In genomic region chr10:103793920-103794883, GRCh38 we compare ENCODE assay signal across 17 cellular contexts.
DNase-seq lines count a peak whose midpoint lies in the region; ATAC-seq, FAIRE-seq and TF ChIP-seq lines count a peak whose summit lies in the region.
"Had no signal": no experiment of that assay in that cellular context is flagged by ENCODE, and none has a peak within 500 bp of the region (broad histone marks: within the 10 kb centered on the region; RNA-seq: fewer than 3 reads in every experiment).

No MANE protein-coding gene starts in this region.

- H3K4me3 ChIP-seq in A549 (no peak overlapping the region), mesodermal cell (ENCODE audit: extremely low read depth, insufficient read depth, low read length, poor library complexity, severe bottlenecking) (no peak overlapping the region)
- H3K4me3 ChIP-seq: ascending aorta, spleen, vagina had no signal

- no peaks in the 10 kb centered on the region for H3K9me3 Mint-ChIP-seq in WTC11
- H3K9me3 Mint-ChIP-seq: naive B cell had no signal

- H3K27ac ChIP-seq in A549 = peak overlapping the region; percentile 82 to 86
- peak overlapping the region; percentile 29 for H3K27ac ChIP-seq in mesodermal cell (ENCODE audit: low read depth, low read length, severe bottlenecking)
- H3K27ac ChIP-seq: ascending aorta, spleen, vagina had no signal

- peak overlapping the region; percentile 60 for H3K4me2 ChIP-seq in A549

- CTCF ChIA-PET in A549 (lab: Yijun Ruan, JAX) (interaction anchor here (0.6 to 1.5 kb wide), 8 partner anchors 9 to 262 kb away, joined by 3 to 6 read pairs (median 3); no protein-coding TSS in a partner anchor), WTC11 (lab: Charles Lee) (interaction anchor here (0.6 to 1.4 kb wide), 5 partner anchors 20 to 82 kb away, joined by 3 to 5 read pairs (median 3); partner anchors contain the start of gene SH3PXD2A)

- no peaks in the 10 kb centered on the region; the same call in 1 of the 2 replicates for H3K36me3 Mint-ChIP-seq in WTC11
- H3K36me3 Mint-ChIP-seq: naive B cell had no signal

- peak; percentile 2 to 59; a peak in 2 of 5 replicates for TF ChIP-seq RAD21 in A549 (conservative IDR thresholded peaks at IDR 0.05 in 1 of 2, IDR thresholded peaks at IDR 0.05 in 1 of 2)

- peaks cover 59% of the 10 kb centered on the region for H3K4me1 ChIP-seq in A549
- peaks cover 10% of the 10 kb centered on the region for H3K4me1 ChIP-seq in mesodermal cell (ENCODE audit: control insufficient read depth, insufficient read depth, low read length, poor library complexity, severe bottlenecking)
- H3K4me1 ChIP-seq: ascending aorta had no signal

- H3K27me3 Mint-ChIP-seq in WTC11 (ENCODE audit: low read depth) = no peaks in the 10 kb centered on the region; the same call in 1 of the 2 replicates
- H3K27me3 Mint-ChIP-seq: naive B cell had no signal

- FAIRE-seq in A549 (lab: Jason Lieb, UNC) = peak; percentile 18
- FAIRE-seq: endometrium had no signal

- peak; percentile 72 to 74; a peak in 2 of 5 replicates for TF ChIP-seq EP300 in A549 (IDR thresholded peaks at IDR 0.05)

- POLR2A ChIA-PET in A549 (lab: Yijun Ruan, JAX) (interaction anchor here (0.6 kb wide), 1 partner anchor 36 kb away, joined by 7 read pairs; no protein-coding TSS in a partner anchor), WTC11 (lab: Charles Lee) (no interaction called here)

- peak; percentile 91 to 96 for ATAC-seq in A549
- no peak for ATAC-seq in WTC11
- ATAC-seq in GM18858 (IDR thresholded peaks at IDR 0.05; ENCODE audit: unreplicated experiment) = no peak
- ATAC-seq in GM19035 (IDR thresholded peaks at IDR 0.05; ENCODE audit: unreplicated experiment) = no peak

- H3K27ac Mint-ChIP-seq in WTC11 = no peak overlapping the region
- H3K27ac Mint-ChIP-seq: B cell had no signal

- DNase-seq in A549 (ENCODE audit: low read depth in 1 of 2, low spot score in 1 of 2) = peak; percentile 65 to 95
- peak in 2 of 3 experiments; percentile 73 to 91 for DNase-seq in NCI-H1417 (lab: John Stamatoyannopoulos, UW)
- DNase-seq in WTC11 (ENCODE audit: low spot score) = no peak
- no peak for DNase-seq in epidermal melanocyte (ENCODE audit: insufficient read length, low spot score)
- DNase-seq in activated naive CD4-positive, alpha-beta T cell treated with Interleukin-2 at 50 U/mL for 16 hours = no peak
- DNase-seq: activated T-cell treated with anti-CD3 and anti-CD28 coated beads for 4 hours, GF-D8, hypothalamus, naive B cell, spleen had no signal

- no peaks in the 10 kb centered on the region for H3K4me1 Mint-ChIP-seq in WTC11
- H3K4me1 Mint-ChIP-seq: B cell, naive B cell had no signal

- H3K36me3 ChIP-seq in mesodermal cell (ENCODE audit: control insufficient read depth, insufficient read depth, low read length) = peaks cover 73% of the 10 kb centered on the region

- no peaks in the 10 kb centered on the region for H3K9me3 ChIP-seq in A549
- H3K9me3 ChIP-seq in mesodermal cell (ENCODE audit: control insufficient read depth, low read length) = no peaks in the 10 kb centered on the region
- H3K9me3 ChIP-seq: ascending aorta, spleen, vagina had no signal

- no peak overlapping the region for H3K4me3 Mint-ChIP-seq in WTC11
- H3K4me3 Mint-ChIP-seq: B cell, naive B cell had no signal

- no peak for TF ChIP-seq CTCF in A549 (IDR thresholded peaks at IDR 0.05)
- no peak for TF ChIP-seq CTCF in WTC11 (IDR thresholded peaks at IDR 0.05)

- TF ChIP-seq POLR2A in A549 (IDR thresholded peaks at IDR 0.05; ENCODE audit: low read length) = no peak

- 15% methylated on average over 13 of the region's 13 CpGs for WGBS in A549 (ENCODE audit: missing lambda C conversion rate)
- WGBS in mesodermal cell (ENCODE audit: insufficient coverage in 2 of 2), 2 experiments = 87 to 93% methylated on average over 8 of the region's 13 CpGs

TF ChIP-seq in A549, 52 proteins besides CTCF, POLR2A, EP300 and RAD21 (continues in another document):
- TF ChIP-seq FOSB (CRISPR knock-in tag; IDR thresholded peaks at IDR 0.05) = no peak
- no peak for TF ChIP-seq KDM1A (IDR thresholded peaks at IDR 0.05; ENCODE audit: low read depth)
- peak; percentile 83 to 94 for TF ChIP-seq CEBPB (IDR thresholded peaks at IDR 0.05)
- TF ChIP-seq BCL3 (IDR thresholded peaks at IDR 0.05) = peak; percentile 94
- TF ChIP-seq HOXA7 (CRISPR knock-in tag; IDR thresholded peaks at IDR 0.05) = no peak
- no peak for TF ChIP-seq MAFK (IDR thresholded peaks at IDR 0.05; ENCODE audit: partially characterized antibody)
- TF ChIP-seq PHF8 (IDR thresholded peaks at IDR 0.05; ENCODE audit: borderline replicate concordance, low read depth) = no peak
- TF ChIP-seq, protein P1, sequence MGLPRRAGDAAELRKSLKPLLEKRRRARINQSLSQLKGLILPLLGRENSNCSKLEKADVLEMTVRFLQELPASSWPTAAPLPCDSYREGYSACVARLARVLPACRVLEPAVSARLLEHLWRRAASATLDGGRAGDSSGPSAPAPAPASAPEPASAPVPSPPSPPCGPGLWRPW (IDR thresholded peaks at IDR 0.05) = no peak
- no peak for TF ChIP-seq FOSL2 (IDR thresholded peaks at IDR 0.05)
- TF ChIP-seq FOSL2 (CRISPR knock-in tag; IDR thresholded peaks at IDR 0.05) = no peak; the same call in 1 of the 2 replicates
- TF ChIP-seq RFX5 (IDR thresholded peaks at IDR 0.05) = no peak
- no peak for TF ChIP-seq NPAS2 (CRISPR knock-in tag; IDR thresholded peaks at IDR 0.05; ENCODE audit: borderline replicate concordance)
- TF ChIP-seq USF2 (IDR thresholded peaks at IDR 0.05) = no peak
- TF ChIP-seq, protein P2, sequence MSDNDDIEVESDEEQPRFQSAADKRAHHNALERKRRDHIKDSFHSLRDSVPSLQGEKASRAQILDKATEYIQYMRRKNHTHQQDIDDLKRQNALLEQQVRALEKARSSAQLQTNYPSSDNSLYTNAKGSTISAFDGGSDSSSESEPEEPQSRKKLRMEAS (IDR thresholded peaks at IDR 0.05) = peak; percentile 74
- no peak for TF ChIP-seq HDAC2 (IDR thresholded peaks at IDR 0.05)

TF ChIP-seq in WTC11, 78 proteins besides CTCF, POLR2A, EP300 and RAD21:
- no peak for TF ChIP-seq KAT7 (CRISPR knock-in tag; IDR thresholded peaks at IDR 0.05; ENCODE audit: borderline replicate concordance)
- TF ChIP-seq ZNF121 (CRISPR knock-in tag; IDR thresholded peaks at IDR 0.05) = no peak
- peak; percentile 90 for TF ChIP-seq GABPB1 (CRISPR knock-in tag; IDR thresholded peaks at IDR 0.05)

Comparison
In these comparisons a context has a peak if more than half of its experiments do, and no peak if none do; other contexts are left out.
1. ATAC-seq: peak in A549 (2 of 2); none in WTC11 (single experiment), GM18858 (single experiment) and GM19035 (single experiment).
2. DNase-seq: peak in A549 (2 of 2) and NCI-H1417 (2 of 3); none in WTC11 (single experiment), epidermal melanocyte (single experiment) and activated naive CD4-positive, alpha-beta T cell treated with Interleukin-2 at 50 U/mL for 16 hours (single experiment).